Comparison of ENCODE assay signal across 34 cellular contexts in genomic region chr1:158898722-158899121, GRCh38. TPM values are rescaled to one million over a fixed set of nuclear protein-coding genes. Genes with fewer than 3 reads are reported as not detected.
"Had no signal": no experiment of that assay in that cellular context is flagged by ENCODE, and none has a peak within 500 bp of the region (broad histone marks: within the 10 kb centered on the region; RNA-seq: fewer than 3 reads in every experiment).

No MANE protein-coding gene starts in this region.

- H3K27ac ChIP-seq: adrenal gland, body of pancreas, brain microvascular endothelial cell, breast epithelium, VCaP had no signal

- FAIRE-seq: astrocyte, TTC549 had no signal

- H3K4me1 ChIP-seq: adrenal gland, body of pancreas, breast epithelium had no signal

- H3K27me3 ChIP-seq: adrenal gland, body of pancreas, brain microvascular endothelial cell, breast epithelium had no signal

- DNase-seq: activated B cell treated with CpG ODN at 0.5 μM for 24 hours; activated CD4-positive, alpha-beta memory T cell treated with anti-CD3 and anti-CD28 coated beads for 36 hours; activated CD4-positive, alpha-beta T cell treated with anti-CD3 and anti-CD28 coated beads for 4 hours; activated CD4-positive, alpha-beta T cell treated with anti-CD3 and anti-CD28 coated beads, Interleukin-2, amount 10 ng/mL, durations not matched to agents 24 days and 14 days; activated CD4-positive, alpha-beta T cell treated with anti-CD3 and anti-CD28 coated beads, Interleukin-2, amount 50 U/mL, for 1 hour; activated CD4-positive, alpha-beta T cell treated with anti-CD3 and anti-CD28 coated beads, Interleukin-2, amount 50 U/mL, for 4 hours; activated CD4-positive, CD25-positive, alpha-beta regulatory T cell treated with anti-CD3 and anti-CD28 coated beads, Interleukin-2, amount 50 U/mL, for 72 hours; activated CD8-positive, alpha-beta memory T cell treated with anti-CD3 and anti-CD28 coated beads, Interleukin-2, amount 50 U/mL, for 4 hours; activated CD8-positive, alpha-beta T cell treated with anti-CD3 and anti-CD28 coated beads for 36 hours; activated effector memory CD4-positive, alpha-beta T cell treated with anti-CD3 and anti-CD28 coated beads, Interleukin-2, amount 50 U/mL, for 16 hours; activated gamma-delta T cell treated with Interleukin-2 at 50 U/mL for 16 hours; activated naive CD4-positive, alpha-beta T cell; activated naive CD4-positive, alpha-beta T cell treated with anti-CD3 and anti-CD28 coated beads for 36 hours; activated naive CD4-positive, alpha-beta T cell treated with anti-CD3 and anti-CD28 coated beads, Interleukin-2, amount 50 U/mL, for 16 hours; activated naive CD8-positive, alpha-beta T cell treated with anti-CD3 and anti-CD28 coated beads for 36 hours; activated T-cell treated with anti-CD3 and anti-CD28 coated beads for 4 hours; activated T-cell treated with anti-CD3 and anti-CD28 coated beads, Interleukin-2, amount 50 U/mL, for 1 hour; activated T-cell treated with anti-CD3 and anti-CD28 coated beads, Interleukin-2, amount 50 U/mL, for 4 hours; activated T-cell treated with anti-CD3 and anti-CD28 coated beads, Interleukin-2, amount 50 U/mL, for 72 hours; adrenal gland; amniotic stem cell; aorta; body of pancreas; brain microvascular endothelial cell; central memory CD4-positive, alpha-beta T cell; T-helper 1 cell; T-helper 2 cell; T-helper 9 cell had no signal

- H3K4me3 ChIP-seq: adrenal gland, body of pancreas, breast epithelium had no signal

- H3K9me3 ChIP-seq: adrenal gland, body of pancreas had no signal

- ATAC-seq: activated CD8-positive, alpha-beta T cell treated with anti-CD3 and anti-CD28 coated beads for 36 hours; activated naive CD4-positive, alpha-beta T cell treated with anti-CD3 and anti-CD28 coated beads, Interleukin-2, amount 50 U/mL, for 72 hours; activated T-cell treated with anti-CD3 and anti-CD28 coated beads, Interleukin-2, amount 50 U/mL, for 4 hours; activated T-cell treated with anti-CD3 and anti-CD28 coated beads, Interleukin-2, amount 50 U/mL, for 72 hours; activated T-helper 17 cell treated with anti-CD3 and anti-CD28 coated beads, Interleukin-2, amount 50 U/mL, for 72 hours; body of pancreas had no signal

- H3K36me3 ChIP-seq: adrenal gland, brain microvascular endothelial cell, breast epithelium had no signal

RNA-seq across cellular contexts. Expression of gene PYHIN1, which starts 32.6 kb away (rescaled TPM):
- total RNA-seq: astrocyte had no signal
- polyA plus RNA-seq: aorta had no signal
